ENCODE assay signal across 2 cellular contexts in the genomic region with DNA sequence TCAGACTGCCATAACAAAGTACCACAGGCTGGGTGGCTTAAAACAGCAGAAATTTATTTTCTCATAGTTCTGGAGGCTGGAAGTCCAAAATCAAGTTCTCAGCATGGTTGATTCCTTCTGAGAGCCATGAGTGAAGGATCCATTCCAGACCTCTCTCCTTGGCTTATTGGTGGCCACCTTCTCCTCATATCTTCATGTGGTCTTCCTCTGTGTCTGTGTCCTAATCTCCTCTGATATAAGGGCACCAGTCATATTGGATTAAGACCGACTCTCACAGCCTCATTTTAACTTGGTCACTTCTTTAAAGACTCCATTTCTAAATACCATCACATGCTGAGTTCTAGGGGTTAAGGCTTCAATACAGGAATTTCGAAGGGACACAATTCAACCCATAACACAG.
TF ChIP-seq lines count a peak whose summit lies in the region.

No MANE protein-coding gene starts in this region.

TF ChIP-seq in K562, 482 proteins besides CTCF, POLR2A, EP300 and RAD21 (continued from another document):
- no peak for TF ChIP-seq ZBTB11 (CRISPR knock-in tag; IDR thresholded peaks at IDR 0.05)
- peak; percentile 54; the same call in 1 of the 2 replicates for TF ChIP-seq TEAD4 (IDR thresholded peaks at IDR 0.05; ENCODE audit: low read length)
- no peak for TF ChIP-seq TEAD4 (CRISPR knock-in tag; IDR thresholded peaks at IDR 0.05; ENCODE audit: borderline replicate concordance)
- no peak for TF ChIP-seq FUS (optimal IDR thresholded peaks at IDR 0.05; ENCODE audit: low read depth, low read length)
- peak; percentile 60 for TF ChIP-seq CBFA2T3 (IDR thresholded peaks at IDR 0.05)
- TF ChIP-seq KLF16 (IDR thresholded peaks at IDR 0.05): 0 out of 2 replicates have a peak, but pooled peaks have one; percentile 4
- 0 out of 2 replicates have a peak, but pooled peaks have one; percentile 38 for TF ChIP-seq CBFA2T2 (conservative IDR thresholded peaks at IDR 0.05)
- peak; percentile 62 for TF ChIP-seq TAL1 (IDR thresholded peaks at IDR 0.05)

TF ChIP-seq in SK-N-SH, 30 proteins besides CTCF, POLR2A, EP300 and RAD21 (continued from another document):
- TF ChIP-seq, protein P1, sequence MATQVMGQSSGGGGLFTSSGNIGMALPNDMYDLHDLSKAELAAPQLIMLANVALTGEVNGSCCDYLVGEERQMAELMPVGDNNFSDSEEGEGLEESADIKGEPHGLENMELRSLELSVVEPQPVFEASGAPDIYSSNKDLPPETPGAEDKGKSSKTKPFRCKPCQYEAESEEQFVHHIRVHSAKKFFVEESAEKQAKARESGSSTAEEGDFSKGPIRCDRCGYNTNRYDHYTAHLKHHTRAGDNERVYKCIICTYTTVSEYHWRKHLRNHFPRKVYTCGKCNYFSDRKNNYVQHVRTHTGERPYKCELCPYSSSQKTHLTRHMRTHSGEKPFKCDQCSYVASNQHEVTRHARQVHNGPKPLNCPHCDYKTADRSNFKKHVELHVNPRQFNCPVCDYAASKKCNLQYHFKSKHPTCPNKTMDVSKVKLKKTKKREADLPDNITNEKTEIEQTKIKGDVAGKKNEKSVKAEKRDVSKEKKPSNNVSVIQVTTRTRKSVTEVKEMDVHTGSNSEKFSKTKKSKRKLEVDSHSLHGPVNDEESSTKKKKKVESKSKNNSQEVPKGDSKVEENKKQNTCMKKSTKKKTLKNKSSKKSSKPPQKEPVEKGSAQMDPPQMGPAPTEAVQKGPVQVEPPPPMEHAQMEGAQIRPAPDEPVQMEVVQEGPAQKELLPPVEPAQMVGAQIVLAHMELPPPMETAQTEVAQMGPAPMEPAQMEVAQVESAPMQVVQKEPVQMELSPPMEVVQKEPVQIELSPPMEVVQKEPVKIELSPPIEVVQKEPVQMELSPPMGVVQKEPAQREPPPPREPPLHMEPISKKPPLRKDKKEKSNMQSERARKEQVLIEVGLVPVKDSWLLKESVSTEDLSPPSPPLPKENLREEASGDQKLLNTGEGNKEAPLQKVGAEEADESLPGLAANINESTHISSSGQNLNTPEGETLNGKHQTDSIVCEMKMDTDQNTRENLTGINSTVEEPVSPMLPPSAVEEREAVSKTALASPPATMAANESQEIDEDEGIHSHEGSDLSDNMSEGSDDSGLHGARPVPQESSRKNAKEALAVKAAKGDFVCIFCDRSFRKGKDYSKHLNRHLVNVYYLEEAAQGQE (IDR thresholded peaks at IDR 0.05; ENCODE audit: low read depth, low read length): no peak
- TF ChIP-seq GATA2 (CRISPR knock-in tag; IDR thresholded peaks at IDR 0.05): no peak
- TF ChIP-seq FOXM1 (IDR thresholded peaks at IDR 0.05; ENCODE audit: low read depth): no peak
- no peak for TF ChIP-seq RCOR1 (IDR thresholded peaks at IDR 0.05; ENCODE audit: low read length)
- TF ChIP-seq EZH2phosphoT487 (IDR thresholded peaks at IDR 0.05; ENCODE audit: borderline replicate concordance, low read depth): no peak
- no peak for TF ChIP-seq FOXJ3 (CRISPR knock-in tag; IDR thresholded peaks at IDR 0.05)
- no peak for TF ChIP-seq JUND (IDR thresholded peaks at IDR 0.05)
- TF ChIP-seq, protein P2, sequence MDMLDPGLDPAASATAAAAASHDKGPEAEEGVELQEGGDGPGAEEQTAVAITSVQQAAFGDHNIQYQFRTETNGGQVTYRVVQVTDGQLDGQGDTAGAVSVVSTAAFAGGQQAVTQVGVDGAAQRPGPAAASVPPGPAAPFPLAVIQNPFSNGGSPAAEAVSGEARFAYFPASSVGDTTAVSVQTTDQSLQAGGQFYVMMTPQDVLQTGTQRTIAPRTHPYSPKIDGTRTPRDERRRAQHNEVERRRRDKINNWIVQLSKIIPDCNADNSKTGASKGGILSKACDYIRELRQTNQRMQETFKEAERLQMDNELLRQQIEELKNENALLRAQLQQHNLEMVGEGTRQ (IDR thresholded peaks at IDR 0.05; ENCODE audit: borderline replicate concordance, low read depth, low read length): no peak
